Comparison of ENCODE assay signal across 20 cellular contexts in the genomic region with DNA sequence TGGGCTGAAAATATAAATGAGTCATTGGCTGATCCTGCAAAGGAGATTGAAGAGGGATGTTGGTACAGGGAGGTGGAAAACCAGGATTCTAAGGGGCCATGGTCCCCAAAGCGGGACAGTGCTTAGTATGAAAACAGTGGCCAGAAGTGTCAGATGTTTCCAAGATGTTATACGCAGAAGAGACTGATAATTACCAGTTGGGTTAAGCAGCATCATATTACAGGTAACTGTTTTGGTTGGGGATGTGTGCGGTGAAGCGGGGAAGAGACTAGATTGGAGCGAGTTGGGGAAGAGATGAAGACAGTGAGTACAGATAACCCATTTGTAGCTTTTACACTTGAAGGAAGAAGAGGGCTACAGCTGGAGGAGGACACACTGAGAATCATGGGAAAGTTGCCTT.
A peak's percentile ranks its signal among the peaks of the same experiment; 100 is the strongest.
DNase-seq lines count a peak whose midpoint lies in the region; ATAC-seq and TF ChIP-seq lines count a peak whose summit lies in the region.
"Had no signal": no experiment of that assay in that cellular context is flagged by ENCODE, and none has a peak within 500 bp of the region (broad histone marks: within the 10 kb centered on the region; RNA-seq: fewer than 3 reads in every experiment).

No MANE protein-coding gene starts in this region.

- TF ChIP-seq CTCF in endothelial cell (IDR thresholded peaks at IDR 0.05; ENCODE audit: unreplicated experiment) (no peak), esophagus squamous epithelium (IDR thresholded peaks at IDR 0.05) (no peak)

- peak overlapping the region; percentile 7 for H3K4me3 Mint-ChIP-seq in endothelial cell (ENCODE audit: unreplicated experiment)
- H3K4me3 Mint-ChIP-seq in stimulated activated naive B cell treated with anti-CD40 and anti-IgM and Interleukin-4, amounts not matched to agents 10 μg/mL and 1 μg/mL and 100 μg/mL, for 72 hours: no peak overlapping the region
- H3K4me3 Mint-ChIP-seq: CD8-positive, alpha-beta T cell had no signal

- H3K4me1 ChIP-seq in esophagus squamous epithelium: peaks cover 12 to 46% (median 15%) of the 10 kb centered on the region in 3 donors
- H3K4me1 ChIP-seq: SJSA1 had no signal

- ATAC-seq in stimulated activated naive B cell treated with anti-CD40 and anti-IgM and Interleukin-4, amounts not matched to agents 10 μg/mL and 1 μg/mL and 100 μg/mL, for 72 hours (replicated peaks): no peak
- no peak for ATAC-seq in activated naive CD4-positive, alpha-beta T cell treated with anti-CD3 and anti-CD28 coated beads, Interleukin-2, amount 50 U/mL, for 72 hours
- ATAC-seq: CD8-positive, alpha-beta T cell had no signal

- DNase-seq in NCI-H146 (lab: John Stamatoyannopoulos, UW): peak; percentile 14
- no peak for DNase-seq in NCI-H146 treated with DMSO at 0.1 percent for 48 hours (lab: John Stamatoyannopoulos, UW; ENCODE audit: unreplicated experiment)
- peak; percentile 56 for DNase-seq in NCI-H2171 (lab: John Stamatoyannopoulos, UW)
- no peak for DNase-seq in endothelial cell (ENCODE audit: low spot score)
- DNase-seq in stimulated activated naive B cell treated with anti-CD40 and anti-IgM and Interleukin-4, amounts not matched to agents 10 μg/mL and 1 μg/mL and 100 μg/mL, for 72 hours: no peak
- DNase-seq in activated naive CD4-positive, alpha-beta T cell treated with anti-CD3 and anti-CD28 coated beads, Interleukin-2, amount 50 U/mL, for 72 hours (ENCODE audit: low spot score in 2 of 2): no peak
- no peak for DNase-seq in esophagus squamous epithelium (lab: John Stamatoyannopoulos, UW)
- DNase-seq in NCI-H510A treated with DMSO at 0.1 percent for 48 hours (lab: John Stamatoyannopoulos, UW): no peak
- DNase-seq: 8988T; C1 segment of cervical spinal cord; CD8-positive, alpha-beta T cell; GOT3; HCEC 1CT; IMR-90; MV-4-11; NCI-H1930; NCI-H2227 treated with DMSO at 0.1 percent for 48 hours; NCI-H510A; OCI-M1 had no signal

- H3K27ac Mint-ChIP-seq in endothelial cell (ENCODE audit: unreplicated experiment): no peak overlapping the region
- H3K27ac Mint-ChIP-seq in stimulated activated naive B cell treated with anti-CD40 and anti-IgM and Interleukin-4, amounts not matched to agents 10 μg/mL and 1 μg/mL and 100 μg/mL, for 72 hours: peak overlapping the region; percentile 9
- no peak overlapping the region for H3K27ac Mint-ChIP-seq in activated naive CD4-positive, alpha-beta T cell treated with anti-CD3 and anti-CD28 coated beads, Interleukin-2, amount 50 U/mL, for 72 hours
- H3K27ac Mint-ChIP-seq: CD8-positive, alpha-beta T cell had no signal

- 95% methylated on average over 5 of the region's 5 CpGs for WGBS in esophagus squamous epithelium, 2 donors

- H3K4me1 Mint-ChIP-seq in endothelial cell (ENCODE audit: unreplicated experiment): peaks cover 64% of the 10 kb centered on the region
- H3K4me1 Mint-ChIP-seq in stimulated activated naive B cell treated with anti-CD40 and anti-IgM and Interleukin-4, amounts not matched to agents 10 μg/mL and 1 μg/mL and 100 μg/mL, for 72 hours: peaks cover 59 to 80% of the 10 kb centered on the region in 2 donors

- H3K27me3 ChIP-seq in esophagus squamous epithelium: no peaks in the 10 kb centered on the region

- H3K27ac ChIP-seq in esophagus squamous epithelium: no peak overlapping the region
- H3K27ac ChIP-seq: SJSA1 had no signal

- H3K9me3 Mint-ChIP-seq in endothelial cell (ENCODE audit: unreplicated experiment): no peaks in the 10 kb centered on the region
- H3K9me3 Mint-ChIP-seq in stimulated activated naive B cell treated with anti-CD40 and anti-IgM and Interleukin-4, amounts not matched to agents 10 μg/mL and 1 μg/mL and 100 μg/mL, for 72 hours: no peaks in the 10 kb centered on the region
- peaks cover 0 to 6% of the 10 kb centered on the region in 2 donors for H3K9me3 Mint-ChIP-seq in activated naive CD4-positive, alpha-beta T cell treated with anti-CD3 and anti-CD28 coated beads, Interleukin-2, amount 50 U/mL, for 72 hours
- H3K9me3 Mint-ChIP-seq: CD8-positive, alpha-beta T cell had no signal

- peaks cover 62% of the 10 kb centered on the region for H3K36me3 Mint-ChIP-seq in endothelial cell (ENCODE audit: low read depth, unreplicated experiment)
- H3K36me3 Mint-ChIP-seq in stimulated activated naive B cell treated with anti-CD40 and anti-IgM and Interleukin-4, amounts not matched to agents 10 μg/mL and 1 μg/mL and 100 μg/mL, for 72 hours: peaks cover 53 to 59% of the 10 kb centered on the region in 2 donors
- H3K36me3 Mint-ChIP-seq in activated naive CD4-positive, alpha-beta T cell treated with anti-CD3 and anti-CD28 coated beads, Interleukin-2, amount 50 U/mL, for 72 hours: no peaks in the 10 kb centered on the region
- H3K36me3 Mint-ChIP-seq: CD8-positive, alpha-beta T cell had no signal

- intact Hi-C loops in esophagus squamous epithelium (cut with DNase I): loop anchor here (10.0 kb wide), 1 partner anchor 134 kb away; no protein-coding TSS in a partner anchor

- no peaks in the 10 kb centered on the region for H3K9me3 ChIP-seq in esophagus squamous epithelium
- H3K9me3 ChIP-seq: SJSA1 had no signal

- no peaks in the 10 kb centered on the region for H3K36me3 ChIP-seq in esophagus squamous epithelium
- H3K36me3 ChIP-seq: SJSA1 had no signal

- peaks cover 12% of the 10 kb centered on the region for H3K27me3 Mint-ChIP-seq in endothelial cell (ENCODE audit: unreplicated experiment)
- H3K27me3 Mint-ChIP-seq in stimulated activated naive B cell treated with anti-CD40 and anti-IgM and Interleukin-4, amounts not matched to agents 10 μg/mL and 1 μg/mL and 100 μg/mL, for 72 hours: no peaks in the 10 kb centered on the region

- no peak overlapping the region for H3K4me3 ChIP-seq in esophagus squamous epithelium
- H3K4me3 ChIP-seq: SJSA1 had no signal

- no peak for TF ChIP-seq POLR2A in esophagus squamous epithelium (IDR thresholded peaks at IDR 0.05)

Comparison
In these comparisons a context has a peak if more than half of its experiments do, and no peak if none do; other contexts are left out.
1. DNase-seq: peak in NCI-H146 (single experiment) and NCI-H2171 (single experiment); none in NCI-H146 treated with DMSO at 0.1 percent for 48 hours (single experiment), endothelial cell (single experiment), stimulated activated naive B cell treated with anti-CD40 and anti-IgM and Interleukin-4, amounts not matched to agents 10 μg/mL and 1 μg/mL and 100 μg/mL, for 72 hours (single experiment), activated naive CD4-positive, alpha-beta T cell treated with anti-CD3 and anti-CD28 coated beads, Interleukin-2, amount 50 U/mL, for 72 hours (0 of 2), esophagus squamous epithelium (single experiment) and NCI-H510A treated with DMSO at 0.1 percent for 48 hours (single experiment).